ENCODE assay signal across 34 cellular contexts in the genomic region with DNA sequence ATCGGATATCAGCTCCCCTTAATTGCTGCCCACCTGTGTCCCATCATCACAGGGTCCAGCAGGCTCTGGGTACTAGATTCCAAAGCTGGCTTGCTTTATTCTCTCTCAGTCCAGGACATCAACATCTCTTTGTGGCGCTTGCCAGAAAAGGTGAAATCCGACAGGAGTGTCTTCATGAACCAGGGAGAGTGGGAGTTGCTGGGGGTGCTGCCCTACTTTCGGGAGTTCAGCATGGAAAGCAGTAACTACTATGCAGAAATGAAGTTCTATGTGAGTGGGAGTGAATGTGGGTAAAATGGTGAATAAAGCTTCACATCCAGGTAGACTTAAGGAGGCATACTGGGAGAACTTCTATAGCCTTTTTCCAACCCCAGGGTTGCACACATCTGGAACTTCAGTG. TPM values are rescaled to one million over a fixed set of nuclear protein-coding genes. Genes with fewer than 3 reads are reported as not detected.
"Had no signal": no experiment of that assay in that cellular context is flagged by ENCODE, and none has a peak within 500 bp of the region (broad histone marks: within the 10 kb centered on the region; RNA-seq: fewer than 3 reads in every experiment).

No MANE protein-coding gene starts in this region.

- H3K36me3 Mint-ChIP-seq: immature natural killer cell; mesothelial cell of epicardium; naive B cell; naive thymus-derived CD8-positive, alpha-beta T cell had no signal

- H3K9me3 ChIP-seq: colonic mucosa, esophagus squamous epithelium, gastrocnemius medialis, heart left ventricle, left lung, lower lobe of right lung, mucosa of descending colon had no signal

- H3K27me3 ChIP-seq: colonic mucosa, gastrocnemius medialis had no signal

- H3K9me3 Mint-ChIP-seq: dendritic cell treated with granulocyte-macrophage colony-stimulating factor and Interleukin-4, amounts not matched to agents 40 ng/mL and 50 ng/mL, for 4 days; effector memory CD8-positive, alpha-beta T cell; endodermal cell; immature natural killer cell; mesothelial cell of epicardium; naive B cell; naive thymus-derived CD8-positive, alpha-beta T cell had no signal

- H3K27ac Mint-ChIP-seq: dendritic cell treated with granulocyte-macrophage colony-stimulating factor and Interleukin-4, amounts not matched to agents 40 ng/mL and 50 ng/mL, for 4 days; effector memory CD8-positive, alpha-beta T cell; endodermal cell; immature natural killer cell; mesothelial cell of epicardium had no signal

- H3K27me3 Mint-ChIP-seq: dendritic cell treated with granulocyte-macrophage colony-stimulating factor and Interleukin-4, amounts not matched to agents 40 ng/mL and 50 ng/mL, for 4 days had no signal

- H3K4me3 ChIP-seq: colonic mucosa, esophagus squamous epithelium, gastrocnemius medialis, heart left ventricle, hepatocyte, left lung, lower lobe of right lung, mucosa of descending colon had no signal

- ATAC-seq: effector memory CD8-positive, alpha-beta T cell; esophagus mucosa; gastrocnemius medialis; heart left ventricle; left lung; left ventricle myocardium superior; lower lobe of right lung; mucosa of descending colon; naive thymus-derived CD8-positive, alpha-beta T cell had no signal

- H3K4me3 Mint-ChIP-seq: dendritic cell treated with granulocyte-macrophage colony-stimulating factor and Interleukin-4, amounts not matched to agents 40 ng/mL and 50 ng/mL, for 4 days; effector memory CD8-positive, alpha-beta T cell; endodermal cell; immature natural killer cell; mesothelial cell of epicardium; naive B cell; naive thymus-derived CD8-positive, alpha-beta T cell had no signal

- H3K27ac ChIP-seq: colonic mucosa, epithelial cell of prostate, esophagus squamous epithelium, gastrocnemius medialis, heart left ventricle, hepatocyte, left lung, lower lobe of right lung had no signal

- DNase-seq: colonic mucosa; cortex of kidney; effector CD8-positive, alpha-beta T cell; effector memory CD8-positive, alpha-beta T cell; endodermal cell; erythroblast; esophagus squamous epithelium; foreskin fibroblast; foreskin melanocyte; gastrocnemius medialis; glutamatergic neuron; heart left ventricle; hypothalamus; immature natural killer cell; islet precursor cell; kidney; kidney glomerular epithelial cell; left lung; left ventricle myocardium superior; lower lobe of right lung; mesenchymal stem cell; mucosa of descending colon; naive B cell; naive thymus-derived CD8-positive, alpha-beta T cell had no signal

- H3K36me3 ChIP-seq: colonic mucosa, esophagus squamous epithelium, gastrocnemius medialis, heart left ventricle, left lung, lower lobe of right lung had no signal

- H3K4me1 Mint-ChIP-seq: endodermal cell; immature natural killer cell; mesothelial cell of epicardium; naive thymus-derived CD8-positive, alpha-beta T cell had no signal

- H3K4me1 ChIP-seq: colonic mucosa, esophagus squamous epithelium, gastrocnemius medialis, heart left ventricle, left lung, lower lobe of right lung had no signal

RNA-seq across cellular contexts. Expression of gene HTR3A, which starts 11.0 kb away (rescaled TPM):
- total RNA-seq: dermis microvascular lymphatic vessel endothelial cell; esophagus mucosa; esophagus squamous epithelium; gastrocnemius medialis; glomerular endothelial cell; hepatocyte; left ventricle myocardium superior; lower lobe of right lung; lung microvascular endothelial cell; mesenteric fat pad; mesothelial cell of epicardium; myocyte; naive thymus-derived CD8-positive, alpha-beta T cell had no signal
